20 cellular contexts compared by ENCODE assay signal in genomic region chr3:193574488-193575072, GRCh38. TPM values are rescaled to one million over a fixed set of nuclear protein-coding genes. Genes with fewer than 3 reads are reported as not detected.
A peak's percentile ranks its signal among the peaks of the same experiment; 100 is the strongest.
DNase-seq lines count a peak whose midpoint lies in the region; ATAC-seq and TF ChIP-seq lines count a peak whose summit lies in the region.
"Had no signal": no experiment of that assay in that cellular context is flagged by ENCODE, and none has a peak within 500 bp of the region (broad histone marks: within the 10 kb centered on the region; RNA-seq: fewer than 3 reads in every experiment).

No MANE protein-coding gene starts in this region.

- intact Hi-C loops in CD14-positive monocyte (cut with micrococcal nuclease), result loop anchor here (5.0 to 10.0 kb wide), 3 partner anchors 112 to 760 kb away; no protein-coding TSS in a partner anchor

- H3K79me2 ChIP-seq in GM23338 (replicated peaks; ENCODE audit: insufficient read depth) (no peaks in the 10 kb centered on the region), parathyroid adenoma (no peaks in the 10 kb centered on the region)

- H3K4me3 Mint-ChIP-seq in GM23338 (no peak overlapping the region), CD14-positive monocyte (no peak overlapping the region)
- H3K4me3 Mint-ChIP-seq: CD4-positive, alpha-beta T cell had no signal

- H3K9me2 ChIP-seq in GM23338 (ENCODE audit: insufficient read depth), result no peaks in the 10 kb centered on the region

- H3K4me3 ChIP-seq in GM23338 (no peak overlapping the region), parathyroid adenoma (ENCODE audit: low read depth, low read length) (no peak overlapping the region)
- H3K4me3 ChIP-seq: SJSA1 had no signal

- H3K36me3 ChIP-seq in GM23338 (ENCODE audit: insufficient read depth) (no peaks in the 10 kb centered on the region), parathyroid adenoma (ENCODE audit: control insufficient read depth, insufficient read depth, low read length) (no peaks in the 10 kb centered on the region)
- H3K36me3 ChIP-seq: SJSA1 had no signal

- TF ChIP-seq CTCF in GM23338 (conservative IDR thresholded peaks at IDR 0.05; ENCODE audit: low read depth in 2 of 2) (no peak), parathyroid adenoma (IDR thresholded peaks at IDR 0.05) (no peak), CD14-positive monocyte (IDR thresholded peaks at IDR 0.05) (no peak)

- H3K27me3 Mint-ChIP-seq in GM23338 (ENCODE audit: insufficient read depth, low read depth, poor library complexity) (peaks cover 4% of the 10 kb centered on the region), CD14-positive monocyte (ENCODE audit: low read depth in 3 of 3) (peaks cover 0 to 2% (median 0%) of the 10 kb centered on the region in 3 donors)
- H3K27me3 Mint-ChIP-seq: CD4-positive, alpha-beta T cell had no signal

- H3K9me3 ChIP-seq in parathyroid adenoma (ENCODE audit: control insufficient read depth, low read length), result no peaks in the 10 kb centered on the region
- H3K9me3 ChIP-seq: SJSA1 had no signal

- H3K36me3 Mint-ChIP-seq in GM23338 (ENCODE audit: low read depth), result no peaks in the 10 kb centered on the region
- no peaks in the 10 kb centered on the region for H3K36me3 Mint-ChIP-seq in CD14-positive monocyte

- H3K4me1 ChIP-seq in GM23338 (ENCODE audit: insufficient read depth) (peaks cover 25% of the 10 kb centered on the region), parathyroid adenoma (no peaks in the 10 kb centered on the region)
- H3K4me1 ChIP-seq: SJSA1 had no signal

- H3K27me3 ChIP-seq in GM23338 (ENCODE audit: insufficient read depth), result no peaks in the 10 kb centered on the region
- no peaks in the 10 kb centered on the region for H3K27me3 ChIP-seq in parathyroid adenoma (ENCODE audit: control insufficient read depth, insufficient read depth, low read length)

- H2AFZ ChIP-seq in GM23338, result peak overlapping the region; percentile 38; the same call in 1 of the 2 replicates
- peak overlapping the region; percentile 17 for H2AFZ ChIP-seq in parathyroid adenoma

- no peak overlapping the region for H3K9ac ChIP-seq in parathyroid adenoma

- no peak overlapping the region for H3K4me2 ChIP-seq in GM23338
- no peak overlapping the region for H3K4me2 ChIP-seq in parathyroid adenoma (ENCODE audit: low read length)

- no peaks in the 10 kb centered on the region for H3K9me3 Mint-ChIP-seq in GM23338
- H3K9me3 Mint-ChIP-seq in CD14-positive monocyte, result peaks cover 0 to 3% (median 0%) of the 10 kb centered on the region in 7 donors
- H3K9me3 Mint-ChIP-seq: CD4-positive, alpha-beta T cell had no signal

- H3K27ac ChIP-seq in GM23338 (ENCODE audit: low read depth), result no peak overlapping the region
- H3K27ac ChIP-seq in parathyroid adenoma, result no peak overlapping the region
- H3K27ac ChIP-seq: SJSA1 had no signal

- no peak overlapping the region for H3K27ac Mint-ChIP-seq in GM23338
- peak overlapping the region in 1 of 7 donors; percentile 4 for H3K27ac Mint-ChIP-seq in CD14-positive monocyte
- H3K27ac Mint-ChIP-seq: CD4-positive, alpha-beta T cell had no signal

- H4K20me1 ChIP-seq in GM23338 (replicated peaks; ENCODE audit: insufficient read depth), result no peaks in the 10 kb centered on the region

- no peaks in the 10 kb centered on the region for H3F3A ChIP-seq in GM23338 (replicated peaks; ENCODE audit: low read depth)

- ATAC-seq in GM23338, result no peak
- ATAC-seq in GM19023 (IDR thresholded peaks at IDR 0.05; ENCODE audit: unreplicated experiment), result no peak

- H3K4me1 Mint-ChIP-seq in GM23338 (peaks cover 21% of the 10 kb centered on the region), CD14-positive monocyte (peaks cover 5% of the 10 kb centered on the region)

- DNase-seq in GM23338 (ENCODE audit: low spot score) (no peak), HT1080 (ENCODE audit: low read depth) (peak; percentile 23), amniotic epithelial cell (ENCODE audit: low read depth) (peak; percentile 5), middle frontal gyrus (ENCODE audit: extremely low spot score, low spot score) (no peak), CD14-positive monocyte (ENCODE audit: low spot score) (no peak), DMS114 treated with DMSO at 0.1 percent for 48 hours (lab: John Stamatoyannopoulos, UW; ENCODE audit: unreplicated experiment) (no peak)
- DNase-seq: AML-193; CD4-positive, alpha-beta T cell; DND-41; GF-D8; HCEC 1CT; MM.1S; NCI-H1105; NCI-H1694 treated with DMSO at 0.1 percent for 48 hours; NCI-H2171 treated with DMSO at 0.1 percent for 48 hours; NCI-H510A treated with DMSO at 0.1 percent for 48 hours; RPMI8226 had no signal

TF ChIP-seq in GM23338, 12 proteins besides CTCF, POLR2A, EP300 and RAD21 (continues in another document):
- TF ChIP-seq ZNF462 (CRISPR knock-in tag; IDR thresholded peaks at IDR 0.05) (no peak), POLR2AphosphoS5 (IDR thresholded peaks at IDR 0.05; ENCODE audit: low read depth) (no peak)

RNA-seq across cellular contexts. Expression of gene OPA1, which starts 18.4 kb away (rescaled TPM):
- 78.8 and 89.9 TPM in 2 replicates for total RNA-seq in GM23338 (2014; rRNA removed; shearing (Covaris generic))
- polyA plus RNA-seq in GM23338 (2016; fragmentation: Nextera tagmentation; extraction: Ambion mirVana) (21.1 and 24.9 TPM in 2 replicates), CD14-positive monocyte (10 to 100 TPM; 18.1 to 26.5 TPM)
- 77.0 and 89.7 TPM in 2 replicates for total RNA-seq in HT1080 (2014; rRNA removed; shearing (Covaris generic))
- polyA plus RNA-seq in HT1080 (2015; cell fraction: cytosol; rRNA removed), result 46.9 and 65.8 TPM in 2 replicates
- 76.4 and 92.0 TPM in 2 replicates for polyA plus RNA-seq in HT1080 (2015; cell fraction: nucleus; rRNA removed)

RNA-seq across cellular contexts. Expression of gene ATP13A4, which starts 19.9 kb away (rescaled TPM):
- not detected in 2 replicates for total RNA-seq in GM23338 (2014; rRNA removed; shearing (Covaris generic))
- not detected in 2 replicates for polyA plus RNA-seq in GM23338 (2016; fragmentation: Nextera tagmentation; extraction: Ambion mirVana)
- total RNA-seq in HT1080 (2014; rRNA removed; shearing (Covaris generic)), result not detected in 2 replicates
- polyA plus RNA-seq in HT1080 (2015; cell fraction: cytosol; rRNA removed), result 0.03 TPM in 1 of 2 replicates, not detected in the other
- polyA plus RNA-seq in HT1080 (2015; cell fraction: nucleus; rRNA removed), result 0.29 TPM in 1 of 2 replicates, not detected in the other
- polyA plus RNA-seq in CD14-positive monocyte, result under 1 TPM; 0.19 to 0.21 TPM
- total RNA-seq: SJSA1 had no signal

Comparison
In these comparisons a context has a peak if more than half of its experiments do, and no peak if none do; other contexts are left out.
1. DNase-seq: peak in HT1080 (single experiment) and amniotic epithelial cell (single experiment); none in GM23338 (single experiment), middle frontal gyrus (single experiment), CD14-positive monocyte (single experiment) and DMS114 treated with DMSO at 0.1 percent for 48 hours (single experiment).